30 cellular contexts compared by ENCODE assay signal in the genomic region with DNA sequence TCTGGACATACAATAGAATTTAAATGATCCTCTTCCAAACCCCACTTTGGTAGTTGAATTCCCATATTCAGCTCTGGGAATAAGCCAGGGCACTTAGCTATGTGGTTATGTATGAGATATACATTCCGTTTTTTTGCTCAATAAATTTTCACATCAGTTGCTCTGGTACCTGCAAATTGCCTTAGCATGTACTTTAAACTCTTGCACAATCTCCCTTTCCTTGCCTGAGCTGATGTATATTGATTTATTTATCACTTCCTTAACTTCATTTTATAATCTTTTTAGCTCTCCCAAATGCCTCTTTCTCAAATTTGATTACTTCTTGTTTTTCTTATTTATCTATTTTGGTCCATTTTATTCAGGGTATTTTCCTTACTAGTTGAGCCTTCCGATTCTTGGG.
"Had no signal": no experiment of that assay in that cellular context is flagged by ENCODE, and none has a peak within 500 bp of the region (broad histone marks: within the 10 kb centered on the region; RNA-seq: fewer than 3 reads in every experiment).

No MANE protein-coding gene starts in this region.

- ATAC-seq: esophagus mucosa; foreskin keratinocyte; gastroesophageal sphincter; heart right ventricle; left colon; lower lobe of right lung; naive thymus-derived CD8-positive, alpha-beta T cell; stimulated activated naive CD8-positive, alpha-beta T cell treated with anti-CD3 and anti-CD28 coated beads, Interleukin-15, amount 100 ng/mL, for 72 hours; upper lobe of right lung had no signal

- H3K9me3 ChIP-seq: colonic mucosa, gastroesophageal sphincter, left ventricle myocardium inferior, lower lobe of right lung, ovary, right lobe of liver, suprapubic skin, transverse colon, upper lobe of right lung, vagina had no signal

- H3K27me3 Mint-ChIP-seq: dendritic cell treated with granulocyte-macrophage colony-stimulating factor and Interleukin-4, amounts not matched to agents 40 ng/mL and 50 ng/mL, for 4 days; stimulated activated naive CD8-positive, alpha-beta T cell treated with anti-CD3 and anti-CD28 coated beads, Interleukin-15, amount 100 ng/mL, for 72 hours had no signal

- H3K27ac ChIP-seq: colonic mucosa, epithelial cell of prostate, foreskin keratinocyte, gastroesophageal sphincter, heart right ventricle, left ventricle myocardium inferior, lower lobe of right lung, ovary, right lobe of liver, suprapubic skin, transverse colon, upper lobe of right lung, vagina had no signal

- H3K27ac Mint-ChIP-seq: dendritic cell treated with granulocyte-macrophage colony-stimulating factor and Interleukin-4, amounts not matched to agents 40 ng/mL and 50 ng/mL, for 4 days; endodermal cell; immature natural killer cell; naive thymus-derived CD8-positive, alpha-beta T cell had no signal

- H3K27me3 ChIP-seq: colonic mucosa, foreskin keratinocyte, gastroesophageal sphincter, heart right ventricle, ovary, right lobe of liver, suprapubic skin, transverse colon, upper lobe of right lung, vagina had no signal

- DNase-seq: colonic mucosa; effector CD8-positive, alpha-beta T cell; endodermal cell; foreskin keratinocyte; heart right ventricle; hippocampal formation; immature natural killer cell; islet precursor cell; kidney glomerular epithelial cell; left colon; left ventricle myocardium inferior; lower lobe of right lung; naive thymus-derived CD8-positive, alpha-beta T cell; occipital lobe; ovary; right lobe of liver; stimulated activated CD4-positive, alpha-beta T cell treated with anti-CD3 and anti-CD28 coated beads, Interleukin-12 subunit alpha, Interleukin-12 subunit beta, amount 100 ng/mL, for 4 hours; stimulated activated CD4-positive, alpha-beta T cell treated with anti-CD3 and anti-CD28 coated beads, Interleukin-1b, Interleukin-23, amount 100 ng/mL, for 48 hours; stimulated activated CD4-positive, alpha-beta T cell treated with anti-CD3 and anti-CD28 coated beads, Interleukin-4, amount 100 ng/mL, for 1 hour; stimulated activated CD8-positive, alpha-beta memory T cell treated with anti-CD3 and anti-CD28 coated beads, Interleukin-4, amount 100 ng/mL, for 48 hours; stimulated activated naive CD4-positive, alpha-beta T cell; stimulated activated naive CD8-positive, alpha-beta T cell treated with anti-CD3 and anti-CD28 coated beads, Interleukin-15, amount 100 ng/mL, for 72 hours; transverse colon; upper lobe of right lung had no signal

- H3K4me3 Mint-ChIP-seq: dendritic cell treated with granulocyte-macrophage colony-stimulating factor and Interleukin-4, amounts not matched to agents 40 ng/mL and 50 ng/mL, for 4 days; endodermal cell; immature natural killer cell; naive thymus-derived CD8-positive, alpha-beta T cell; stimulated activated naive CD8-positive, alpha-beta T cell treated with anti-CD3 and anti-CD28 coated beads, Interleukin-15, amount 100 ng/mL, for 72 hours had no signal

- H3K4me1 Mint-ChIP-seq: immature natural killer cell; stimulated activated naive CD8-positive, alpha-beta T cell treated with anti-CD3 and anti-CD28 coated beads, Interleukin-15, amount 100 ng/mL, for 72 hours had no signal
